Comparison of ENCODE assay signal across 1 cellular context in genomic region chr19:42368765-42369164, GRCh38.
TF ChIP-seq lines count a peak whose summit lies in the region.

No MANE protein-coding gene starts in this region.

TF ChIP-seq in H1, 55 proteins besides CTCF, POLR2A, EP300 and RAD21:
- TF ChIP-seq TEAD4 (IDR thresholded peaks at IDR 0.05; ENCODE audit: low read depth, low read length) (no peak), BRCA1 (IDR thresholded peaks at IDR 0.05; ENCODE audit: low read depth, low read length) (no peak), HDAC2 (IDR thresholded peaks at IDR 0.05; ENCODE audit: borderline replicate concordance in 1 of 2, low read depth in 2 of 2, low read length in 2 of 2) (no peak), SRF (IDR thresholded peaks at IDR 0.05; ENCODE audit: low read depth, low read length) (no peak), TAF7 (optimal IDR thresholded peaks at IDR 0.05; ENCODE audit: borderline replicate concordance, low read depth, low read length) (no peak), PHF8 (conservative IDR thresholded peaks at IDR 0.05; ENCODE audit: low read depth, low read length) (no peak), SP4 (IDR thresholded peaks at IDR 0.05; ENCODE audit: low read length) (no peak), MAFK (IDR thresholded peaks at IDR 0.05; ENCODE audit: low read depth, low read length) (no peak), ZNF274 (IDR thresholded peaks at IDR 0.05; ENCODE audit: borderline replicate concordance, extremely low read depth, low read length) (no peak), CBX8 (IDR thresholded peaks at IDR 0.05; ENCODE audit: borderline replicate concordance, low read depth, low read length) (no peak)
